14 cellular contexts compared by ENCODE assay signal in genomic region chr17:80872011-80872929, GRCh38.
DNase-seq lines count a peak whose midpoint lies in the region; ATAC-seq and TF ChIP-seq lines count a peak whose summit lies in the region.
"Had no signal": no experiment of that assay in that cellular context is flagged by ENCODE, and none has a peak within 500 bp of the region (broad histone marks: within the 10 kb centered on the region; RNA-seq: fewer than 3 reads in every experiment).

No MANE protein-coding gene starts in this region.

- no peak overlapping the region for H3K4me3 ChIP-seq in sigmoid colon
- H3K4me3 ChIP-seq: SJSA1, transverse colon had no signal

- POLR2A ChIA-PET in activated CD4-positive, alpha-beta T cell treated with anti-CD3 and anti-CD28 coated beads, Interleukin-2, amount 10 ng/mL, durations not matched to agents 7 days and 5 days (lab: Charles Lee) = no interaction called here
- POLR2A ChIA-PET in T-cell (lab: Charles Lee) = no interaction called here

- H3K36me3 ChIP-seq in sigmoid colon = peaks cover 0 to 10% (median 0%) of the 10 kb centered on the region in 4 donors
- H3K36me3 ChIP-seq: transverse colon had no signal

- ATAC-seq in T-cell (replicated peaks in 1 of 4) = no peak
- peak; percentile 94 for ATAC-seq in left ventricle myocardium superior
- ATAC-seq in GM18517 (IDR thresholded peaks at IDR 0.05; ENCODE audit: unreplicated experiment) = no peak

- no peak for DNase-seq in activated CD4-positive, alpha-beta T cell treated with anti-CD3 and anti-CD28 coated beads, Interleukin-2, amount 10 ng/mL, durations not matched to agents 7 days and 5 days
- DNase-seq in activated CD4-positive, alpha-beta T cell treated with anti-CD3 and anti-CD28 coated beads for 4 hours = no peak
- DNase-seq in T-cell (no peak), left ventricle myocardium superior (peak; percentile 70), sigmoid colon (peak; percentile 50), NCI-H146 treated with DMSO at 0.1 percent for 48 hours (lab: John Stamatoyannopoulos, UW; ENCODE audit: unreplicated experiment) (no peak), DMS 273 (lab: John Stamatoyannopoulos, UW; ENCODE audit: unreplicated experiment) (no peak)
- DNase-seq: activated gamma-delta T cell treated with Interleukin-2 at 50 U/mL for 16 hours, NCI-H1417 treated with DMSO at 0.1 percent for 48 hours, NCI-H774, transverse colon, WERI-Rb-1 had no signal

- no peak overlapping the region for H3K27ac ChIP-seq in sigmoid colon
- H3K27ac ChIP-seq: SJSA1, transverse colon, WERI-Rb-1 had no signal

- intact Hi-C loops in left ventricle myocardium superior (cut with micrococcal nuclease) (no loop called here), sigmoid colon (cut with DNase I) (no loop called here)

- no peak for TF ChIP-seq POLR2A in sigmoid colon (IDR thresholded peaks at IDR 0.05)

- no peaks in the 10 kb centered on the region for H3K27me3 ChIP-seq in sigmoid colon
- H3K27me3 ChIP-seq: SJSA1, transverse colon had no signal

- no peaks in the 10 kb centered on the region for H3K9me3 ChIP-seq in sigmoid colon
- H3K9me3 ChIP-seq: SJSA1, transverse colon had no signal

- no peaks in the 10 kb centered on the region for H3K4me1 ChIP-seq in sigmoid colon
- H3K4me1 ChIP-seq: transverse colon had no signal

- peak overlapping the region; percentile 61 for H3K4me3 Mint-ChIP-seq in activated CD4-positive, alpha-beta T cell treated with anti-CD3 and anti-CD28 coated beads, Interleukin-2, amount 10 ng/mL, durations not matched to agents 7 days and 5 days
- H3K4me3 Mint-ChIP-seq in T-cell = peak overlapping the region; percentile 13 to 82 (median 46)

- WGBS in sigmoid colon, 2 donors = 79 to 93% methylated on average over 24 of the region's 24 CpGs

- H3K27me3 Mint-ChIP-seq in activated CD4-positive, alpha-beta T cell treated with anti-CD3 and anti-CD28 coated beads, Interleukin-2, amount 10 ng/mL, durations not matched to agents 7 days and 5 days = no peaks in the 10 kb centered on the region
- H3K27me3 Mint-ChIP-seq in T-cell = no peaks in the 10 kb centered on the region

- peaks cover 54% of the 10 kb centered on the region for H3K36me3 Mint-ChIP-seq in activated CD4-positive, alpha-beta T cell treated with anti-CD3 and anti-CD28 coated beads, Interleukin-2, amount 10 ng/mL, durations not matched to agents 7 days and 5 days (ENCODE audit: low read depth)
- H3K36me3 Mint-ChIP-seq in T-cell = peaks cover 17% of the 10 kb centered on the region

- peak overlapping the region; percentile 89 for H3K27ac Mint-ChIP-seq in activated CD4-positive, alpha-beta T cell treated with anti-CD3 and anti-CD28 coated beads, Interleukin-2, amount 10 ng/mL, durations not matched to agents 7 days and 5 days
- H3K27ac Mint-ChIP-seq in T-cell = peak overlapping the region; percentile 71 to 82

- CTCF ChIA-PET in activated CD4-positive, alpha-beta T cell treated with anti-CD3 and anti-CD28 coated beads, Interleukin-2, amount 10 ng/mL, durations not matched to agents 7 days and 5 days (lab: Charles Lee) = interaction anchor here (0.6 to 2.3 kb wide), 6 partner anchors 13 to 27 kb away, joined by 3 to 7 read pairs (median 4); no protein-coding TSS in a partner anchor
- CTCF ChIA-PET in T-cell (lab: Charles Lee) = interaction anchor here (0.6 to 0.7 kb wide), 3 partner anchors 25 to 31 kb away, joined by 3 read pairs; no protein-coding TSS in a partner anchor

- TF ChIP-seq CTCF in sigmoid colon (IDR thresholded peaks at IDR 0.05) = no peak

- no peak for TF ChIP-seq EP300 in sigmoid colon (IDR thresholded peaks at IDR 0.05)

- H3K4me1 Mint-ChIP-seq in activated CD4-positive, alpha-beta T cell treated with anti-CD3 and anti-CD28 coated beads, Interleukin-2, amount 10 ng/mL, durations not matched to agents 7 days and 5 days = peaks cover 83% of the 10 kb centered on the region
- H3K4me1 Mint-ChIP-seq in T-cell = peaks cover 63 to 72% (median 65%) of the 10 kb centered on the region in 3 donors

- H3K9me3 Mint-ChIP-seq in activated CD4-positive, alpha-beta T cell treated with anti-CD3 and anti-CD28 coated beads, Interleukin-2, amount 10 ng/mL, durations not matched to agents 7 days and 5 days = peaks cover 5% of the 10 kb centered on the region
- no peaks in the 10 kb centered on the region for H3K9me3 Mint-ChIP-seq in T-cell

Comparison
In these comparisons a context has a peak if more than half of its experiments do, and no peak if none do; other contexts are left out.
1. DNase-seq: peak in left ventricle myocardium superior (single experiment) and sigmoid colon (single experiment); none in activated CD4-positive, alpha-beta T cell treated with anti-CD3 and anti-CD28 coated beads, Interleukin-2, amount 10 ng/mL, durations not matched to agents 7 days and 5 days (single experiment), activated CD4-positive, alpha-beta T cell treated with anti-CD3 and anti-CD28 coated beads for 4 hours (0 of 2), T-cell (0 of 34), NCI-H146 treated with DMSO at 0.1 percent for 48 hours (single experiment) and DMS 273 (single experiment).